8 cellular contexts compared by ENCODE assay signal in the genomic region with DNA sequence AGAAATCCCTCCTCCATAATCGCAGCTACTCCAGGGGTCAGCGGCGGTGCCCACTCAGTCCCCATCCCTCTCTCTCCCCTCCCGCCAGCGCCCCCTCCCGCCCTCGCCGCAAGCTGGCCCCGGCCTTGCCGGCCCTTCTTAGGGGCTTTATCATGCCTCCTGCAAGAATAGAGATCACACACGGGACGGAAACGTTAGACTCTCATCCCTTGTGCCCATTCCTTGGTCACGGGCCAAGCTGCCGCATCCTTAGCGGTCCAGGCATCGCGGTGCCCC. TPM values are rescaled to one million over a fixed set of nuclear protein-coding genes. Genes with fewer than 3 reads are reported as not detected.
DNase-seq lines count a peak whose midpoint lies in the region; ATAC-seq and TF ChIP-seq lines count a peak whose summit lies in the region.

No MANE protein-coding gene starts in this region.

- H3K4me1 ChIP-seq in PC-9 (replicated peaks; ENCODE audit: insufficient read depth) = peaks cover 43% of the 10 kb centered on the region

- peaks cover 38% of the 10 kb centered on the region for H3F3A ChIP-seq in PC-9 (ENCODE audit: insufficient read depth, low read depth)

- H4K20me1 ChIP-seq in PC-9 (ENCODE audit: insufficient read depth) = peaks cover 19% of the 10 kb centered on the region

- H3K9me2 ChIP-seq in PC-9 (ENCODE audit: insufficient read depth) = no peaks in the 10 kb centered on the region

- H3K4me3 ChIP-seq in PC-9 = peak overlapping the region; percentile 12; the same call in 1 of the 2 replicates
- peak overlapping the region; percentile 53 for H3K4me3 ChIP-seq in fibroblast of the aortic adventitia (ENCODE audit: low read depth, low read length)
- peak overlapping the region; percentile 22 for H3K4me3 ChIP-seq in retinal pigment epithelial cell (ENCODE audit: low read length)

- POLR2A ChIA-PET in PC-9 (lab: Charles Lee; ENCODE audit: unreplicated experiment) = interaction anchor here (0.6 to 1.9 kb wide), 6 partner anchors 16 to 370 kb away, joined by 3 to 10 read pairs (median 8); partner anchors contain the start of genes CERS5, NCKAP5L, SMARCD1 and TMBIM6

- TF ChIP-seq CTCF in PC-9 (conservative IDR thresholded peaks at IDR 0.05) (no peak; the same call in 1 of the 2 replicates), fibroblast of the aortic adventitia (IDR thresholded peaks at IDR 0.05; ENCODE audit: insufficient read depth, low read length) (no peak), retinal pigment epithelial cell (conservative IDR thresholded peaks at IDR 0.05; ENCODE audit: low read depth, low read length) (no peak)

- peaks cover 41% of the 10 kb centered on the region for H3K79me2 ChIP-seq in PC-9 (ENCODE audit: low read depth)

- H3K4me2 ChIP-seq in PC-9 = peak overlapping the region; percentile 75

- BruUV-seq in PC-9 (replicated peaks; lab: Mats Ljungman, UMichigan) = no TSS peak

- H3K27ac ChIP-seq in PC-9 = peak overlapping the region; percentile 80

- no peaks in the 10 kb centered on the region; the same call in 1 of the 2 replicates for H3K36me3 ChIP-seq in PC-9 (ENCODE audit: low read depth)

- CTCF ChIA-PET in PC-9 (lab: Charles Lee) = interaction anchor here (0.6 to 4.1 kb wide), 9 partner anchors 24 to 1377 kb away, joined by 3 to 21 read pairs (median 5); partner anchors contain the start of genes SMARCD1 and TMBIM6

- DNase-seq in PC-9 (no peak), fibroblast of the aortic adventitia (ENCODE audit: low read depth) (no peak), retinal pigment epithelial cell (ENCODE audit: low read depth) (no peak), NCI-H446 treated with DMSO at 0.1 percent for 48 hours (lab: John Stamatoyannopoulos, UW) (no peak), NCI-H1417 (lab: John Stamatoyannopoulos, UW) (no peak), superior temporal gyrus (ENCODE audit: extremely low spot score) (no peak)
- DNase-seq in activated CD8-positive, alpha-beta memory T cell treated with anti-CD3 and anti-CD28 coated beads for 24 hours = no peak

- intact Hi-C loops in PC-9 (cut with micrococcal nuclease; ENCODE audit: unreplicated experiment) = loop anchor here (1.0 to 2.0 kb wide), 4 partner anchors 27 to 268 kb away; partner anchors contain the start of genes BCDIN3D, CERS5 and SMARCD1

- peak; percentile 1 for ATAC-seq in GM21619 (IDR thresholded peaks at IDR 0.05; ENCODE audit: unreplicated experiment)

- no peak overlapping the region for H2AFZ ChIP-seq in PC-9

- no peaks in the 10 kb centered on the region for H3K9me3 ChIP-seq in PC-9 (ENCODE audit: insufficient read depth, low read depth)

- no peaks in the 10 kb centered on the region for H3K27me3 ChIP-seq in PC-9 (ENCODE audit: insufficient read depth, low read depth)

RNA-seq across cellular contexts. Expression of gene COX14, which starts 0.7 kb away (rescaled TPM):
- total RNA-seq in PC-9 (2021) (53.9 and 76.1 TPM in 2 replicates), fibroblast of the aortic adventitia (ENCODE audit: low replicate concordance) (12.5 and 36.4 TPM in 2 replicates)

RNA-seq across cellular contexts. Expression of gene GPD1, which starts 7.5 kb away (rescaled TPM):
- total RNA-seq in PC-9 (2021) (0.24 and 1.0 TPM in 2 replicates), fibroblast of the aortic adventitia (ENCODE audit: low replicate concordance) (0.36 TPM in 1 of 2 replicates, not detected in the other)

RNA-seq across cellular contexts. Expression of gene SMARCD1, which starts 26.2 kb away (rescaled TPM):
- 48.8 and 66.7 TPM in 2 replicates for total RNA-seq in PC-9 (2021)
- total RNA-seq in fibroblast of the aortic adventitia (ENCODE audit: low replicate concordance) = 33.4 and 49.0 TPM in 2 replicates

RNA-seq across cellular contexts. Expression of gene ASIC1, which starts 54.0 kb away (rescaled TPM):
- total RNA-seq in PC-9 (2021) (3.5 and 4.5 TPM in 2 replicates), fibroblast of the aortic adventitia (ENCODE audit: low replicate concordance) (4.9 and 5.2 TPM in 2 replicates)

RNA-seq across cellular contexts. Expression of gene CERS5, which starts 55.8 kb away (rescaled TPM):
- total RNA-seq in PC-9 (2021) = 33.0 and 41.7 TPM in 2 replicates
- 20.0 and 32.7 TPM in 2 replicates for total RNA-seq in fibroblast of the aortic adventitia (ENCODE audit: low replicate concordance)
